Comparison of ENCODE assay signal across 11 cellular contexts in the genomic region with DNA sequence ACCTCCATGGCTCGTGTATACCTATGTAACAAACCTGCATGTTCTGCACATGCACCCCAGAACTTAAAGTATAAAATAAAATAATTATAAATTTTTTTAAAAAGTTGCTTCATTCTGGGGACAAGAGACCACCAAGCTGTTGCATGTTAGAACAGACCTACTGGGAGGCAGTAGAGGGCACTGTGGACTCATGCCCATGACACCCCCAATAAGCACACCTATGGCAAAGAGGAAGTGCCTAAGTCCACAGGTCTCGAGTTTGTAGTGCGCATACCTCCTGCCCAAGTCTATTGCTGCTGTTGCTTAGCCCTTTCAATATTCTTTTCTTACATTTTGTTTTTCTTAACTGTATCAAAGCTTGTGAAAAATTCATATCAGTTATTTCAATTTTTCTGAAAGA.
A peak's percentile ranks its signal among the peaks of the same experiment; 100 is the strongest.
DNase-seq lines count a peak whose midpoint lies in the region; ATAC-seq, FAIRE-seq and TF ChIP-seq lines count a peak whose summit lies in the region.
"Had no signal": no experiment of that assay in that cellular context is flagged by ENCODE, and none has a peak within 500 bp of the region (broad histone marks: within the 10 kb centered on the region; RNA-seq: fewer than 3 reads in every experiment).

No MANE protein-coding gene starts in this region.

- no peaks in the 10 kb centered on the region for H3K36me3 Mint-ChIP-seq in activated naive CD4-positive, alpha-beta T cell treated with anti-CD3 and anti-CD28 coated beads for 36 hours (ENCODE audit: low read depth)
- H3K36me3 Mint-ChIP-seq in stimulated activated memory B cell treated with anti-CD40 and anti-IgM and Interleukin-4, amounts not matched to agents 10 μg/mL and 1 μg/mL and 100 μg/mL, for 72 hours = no peaks in the 10 kb centered on the region
- H3K36me3 Mint-ChIP-seq: CD4-positive, CD25-positive, alpha-beta regulatory T cell had no signal

- H3K27ac ChIP-seq in IMR-90 (ENCODE audit: insufficient read depth, low read length) (no peak overlapping the region), smooth muscle cell (ENCODE audit: low read depth) (no peak overlapping the region)
- H3K27ac ChIP-seq: epithelial cell of prostate had no signal

- peak overlapping the region; percentile 27 for H3K18ac ChIP-seq in IMR-90 (ENCODE audit: low read depth, low read length)

- no peak overlapping the region for H3K4me2 ChIP-seq in IMR-90 (ENCODE audit: low read depth, low read length)
- H3K4me2 ChIP-seq in smooth muscle cell = no peak overlapping the region

- peak overlapping the region; percentile 63 for H2BK120ac ChIP-seq in IMR-90 (ENCODE audit: low read depth, low read length)

- no peaks in the 10 kb centered on the region for H3K27me3 ChIP-seq in IMR-90 (ENCODE audit: control insufficient read depth, insufficient read depth, low read length)
- no peaks in the 10 kb centered on the region for H3K27me3 ChIP-seq in bronchial epithelial cell (ENCODE audit: control insufficient read depth, insufficient read depth, low read length)
- no peaks in the 10 kb centered on the region for H3K27me3 ChIP-seq in smooth muscle cell (ENCODE audit: low read depth)

- peaks cover 0 to 5% of the 10 kb centered on the region in 2 experiments; a peak in 1 of 4 replicates for H3K79me1 ChIP-seq in IMR-90 (ENCODE audit: low read depth in 1 of 2, low read length in 2 of 2)

- FAIRE-seq in bronchial epithelial cell (lab: Jason Lieb, UNC) = no peak
- FAIRE-seq: TTC549 had no signal

- H3K4ac ChIP-seq in IMR-90 (ENCODE audit: low read depth, low read length) = peak overlapping the region; percentile 78

- H2BK5ac ChIP-seq in IMR-90 (ENCODE audit: low read depth, low read length, poor library complexity, severe bottlenecking) = no peak overlapping the region

- 0 out of 4 replicates have a peak overlapping the region, but pooled peaks of 1 of the 2 experiments have one; percentile 35 for H4K8ac ChIP-seq in IMR-90 (ENCODE audit: low read depth in 2 of 2, low read length in 2 of 2)

- no peak overlapping the region for H3K27ac Mint-ChIP-seq in activated naive CD4-positive, alpha-beta T cell treated with anti-CD3 and anti-CD28 coated beads for 36 hours
- H3K27ac Mint-ChIP-seq in stimulated activated memory B cell treated with anti-CD40 and anti-IgM and Interleukin-4, amounts not matched to agents 10 μg/mL and 1 μg/mL and 100 μg/mL, for 72 hours = no peak overlapping the region
- H3K27ac Mint-ChIP-seq: CD4-positive, CD25-positive, alpha-beta regulatory T cell had no signal

- no peaks in the 10 kb centered on the region for H3K9me3 Mint-ChIP-seq in activated naive CD4-positive, alpha-beta T cell treated with anti-CD3 and anti-CD28 coated beads for 36 hours
- no peaks in the 10 kb centered on the region for H3K9me3 Mint-ChIP-seq in stimulated activated memory B cell treated with anti-CD40 and anti-IgM and Interleukin-4, amounts not matched to agents 10 μg/mL and 1 μg/mL and 100 μg/mL, for 72 hours
- H3K9me3 Mint-ChIP-seq: CD4-positive, CD25-positive, alpha-beta regulatory T cell had no signal

- H3K14ac ChIP-seq in IMR-90 (replicated peaks; ENCODE audit: low read depth, low read length) = peak overlapping the region; percentile 37; the same call in 1 of the 2 replicates

- peaks cover 8% of the 10 kb centered on the region for H3K27me3 Mint-ChIP-seq in activated naive CD4-positive, alpha-beta T cell treated with anti-CD3 and anti-CD28 coated beads for 36 hours (ENCODE audit: low read depth)
- H3K27me3 Mint-ChIP-seq in stimulated activated memory B cell treated with anti-CD40 and anti-IgM and Interleukin-4, amounts not matched to agents 10 μg/mL and 1 μg/mL and 100 μg/mL, for 72 hours = no peaks in the 10 kb centered on the region

- in situ Hi-C loops in IMR-90 (cut with MboI; ENCODE audit: low sequenced_read_pairs) = loop anchor here (25.0 kb wide), 1 partner anchor 601 kb away; no protein-coding TSS in a partner anchor

- H2AK5ac ChIP-seq in IMR-90 (ENCODE audit: low read depth, low read length) = peak overlapping the region; percentile 88; the same call in 1 of the 2 replicates

- dilution Hi-C loops in IMR-90 (cut with HindIII; ENCODE audit: low sequenced_read_pairs, unreplicated experiment) = no loop called here

- H4K20me1 ChIP-seq in IMR-90 (ENCODE audit: insufficient read depth, low read length) (no peaks in the 10 kb centered on the region), smooth muscle cell (ENCODE audit: low read depth) (no peaks in the 10 kb centered on the region)

- CTCF ChIA-PET in activated naive CD4-positive, alpha-beta T cell treated with anti-CD3 and anti-CD28 coated beads for 36 hours (lab: Charles Lee) = no interaction called here
- CTCF ChIA-PET in IMR-90 (lab: Yijun Ruan, JAX) = no interaction called here

- ATAC-seq in IMR-90 (ENCODE audit: low read depth) = no peak
- ATAC-seq in stimulated activated memory B cell treated with anti-CD40 and anti-IgM and Interleukin-4, amounts not matched to agents 10 μg/mL and 1 μg/mL and 100 μg/mL, for 72 hours = peak; percentile 54

- H3K4me3 ChIP-seq in IMR-90 (ENCODE audit: insufficient read depth, low read depth, low read length) = no peak overlapping the region
- H3K4me3 ChIP-seq in bronchial epithelial cell (ENCODE audit: low read depth, low read length) = no peak overlapping the region
- H3K4me3 ChIP-seq in smooth muscle cell = no peak overlapping the region

- no peak for TF ChIP-seq CTCF in IMR-90 (conservative IDR thresholded peaks at IDR 0.05; ENCODE audit: low read depth, low read length)
- TF ChIP-seq CTCF in bronchial epithelial cell (IDR thresholded peaks at IDR 0.05; ENCODE audit: insufficient read depth, low read length, severe bottlenecking) = peak; percentile 13
- TF ChIP-seq CTCF in smooth muscle cell (IDR thresholded peaks at IDR 0.05; ENCODE audit: borderline replicate concordance, insufficient read depth, poor library complexity, severe bottlenecking) = no peak

- H3K9ac ChIP-seq in IMR-90 (ENCODE audit: low read depth, low read length) = no peak overlapping the region
- no peak overlapping the region for H3K9ac ChIP-seq in smooth muscle cell (ENCODE audit: low read depth)

- WGBS in IMR-90 (ENCODE audit: extremely low coverage in 2 of 2, insufficient read length in 1 of 2), 2 experiments = no CpG with 5 or more reads among the region's 3 CpGs
- 87% methylated on average over 3 of the region's 3 CpGs for WGBS in smooth muscle cell (ENCODE audit: low lambda C conversion rate)

- intact Hi-C loops in activated naive CD4-positive, alpha-beta T cell treated with anti-CD3 and anti-CD28 coated beads for 36 hours (cut with micrococcal nuclease) = loop anchor here (2.0 kb wide), 1 partner anchor 268 kb away; a partner anchor contains a TSS
- intact Hi-C loops in IMR-90 (cut with micrococcal nuclease) = no loop called here

- peak overlapping the region; percentile 78 for H2BK20ac ChIP-seq in IMR-90 (ENCODE audit: low read depth, low read length)

- no peak overlapping the region for H3K23ac ChIP-seq in IMR-90 (ENCODE audit: low read depth, low read length)

- POLR2A ChIA-PET in IMR-90 (lab: Charles Lee; ENCODE audit: unreplicated experiment) = interaction anchor here (0.6 kb wide), 1 partner anchor 43 kb away, joined by 3 read pairs; no protein-coding TSS in a partner anchor

- no peaks in the 10 kb centered on the region for H3K79me2 ChIP-seq in smooth muscle cell (ENCODE audit: low read depth)

- peak overlapping the region; percentile 38; the same call in 1 of the 2 replicates for H4K5ac ChIP-seq in IMR-90 (ENCODE audit: low read depth, low read length)

- H3K9me3 ChIP-seq in IMR-90 (ENCODE audit: control insufficient read depth, insufficient read depth, low read length) = no peaks in the 10 kb centered on the region
- H3K9me3 ChIP-seq in smooth muscle cell (replicated peaks; ENCODE audit: low read depth) = no peaks in the 10 kb centered on the region

- H3K36me3 ChIP-seq in IMR-90 (ENCODE audit: control insufficient read depth, insufficient read depth, low read length) = no peaks in the 10 kb centered on the region
- H3K36me3 ChIP-seq in bronchial epithelial cell (ENCODE audit: control insufficient read depth, insufficient read depth, low read length) = no peaks in the 10 kb centered on the region
- no peaks in the 10 kb centered on the region for H3K36me3 ChIP-seq in smooth muscle cell (ENCODE audit: low read depth)

- peak overlapping the region; percentile 92; the same call in 2 of the 3 replicates for H2BK15ac ChIP-seq in IMR-90 (ENCODE audit: low read depth, low read length)

- TF ChIP-seq RAD21 in IMR-90 (IDR thresholded peaks at IDR 0.05; ENCODE audit: low read length) = no peak

- H3K4me1 ChIP-seq in IMR-90 (ENCODE audit: control insufficient read depth, insufficient read depth, low read length) (peaks cover 17% of the 10 kb centered on the region), smooth muscle cell (ENCODE audit: low read depth) (no peaks in the 10 kb centered on the region)

- H3F3A ChIP-seq in smooth muscle cell (ENCODE audit: low read depth) = no peaks in the 10 kb centered on the region

- TF ChIP-seq POLR2A in IMR-90 (IDR thresholded peaks at IDR 0.05; ENCODE audit: low read depth, low read length) = no peak

- BruUV-seq in IMR-90 (replicated peaks; lab: Mats Ljungman, UMichigan) = no TSS peak

- peaks cover 6% of the 10 kb centered on the region for H3K9me1 ChIP-seq in IMR-90 (ENCODE audit: insufficient read depth, low read length)

- peak; percentile 5 for DNase-seq in activated naive CD4-positive, alpha-beta T cell treated with anti-CD3 and anti-CD28 coated beads for 36 hours
- DNase-seq in activated naive CD4-positive, alpha-beta T cell treated with anti-CD3 and anti-CD28 coated beads, Interleukin-2, amount 50 U/mL, for 16 hours = no peak
- no peak for DNase-seq in IMR-90
- peak; percentile 29 for DNase-seq in bronchial epithelial cell (ENCODE audit: low read depth)
- no peak for DNase-seq in cortex of kidney (lab: John Stamatoyannopoulos, UW)
- DNase-seq in smooth muscle cell (lab: John Stamatoyannopoulos, UW; ENCODE audit: unreplicated experiment) = no peak
- no peak for DNase-seq in germinal center (ENCODE audit: low spot score)
- DNase-seq: CD4-positive, CD25-positive, alpha-beta regulatory T cell had no signal

- H3K4me1 Mint-ChIP-seq in activated naive CD4-positive, alpha-beta T cell treated with anti-CD3 and anti-CD28 coated beads for 36 hours (ENCODE audit: low read depth) = no peaks in the 10 kb centered on the region
- H3K4me1 Mint-ChIP-seq in stimulated activated memory B cell treated with anti-CD40 and anti-IgM and Interleukin-4, amounts not matched to agents 10 μg/mL and 1 μg/mL and 100 μg/mL, for 72 hours = no peaks in the 10 kb centered on the region
- H3K4me1 Mint-ChIP-seq: CD4-positive, CD25-positive, alpha-beta regulatory T cell had no signal

- H3K56ac ChIP-seq in IMR-90 (ENCODE audit: extremely low read depth, insufficient read depth, low read length) = no peak overlapping the region

- no peak overlapping the region for H2AK9ac ChIP-seq in IMR-90 (replicated peaks; ENCODE audit: low read depth, low read length, poor library complexity)

- no peak overlapping the region for H3K4me3 Mint-ChIP-seq in activated naive CD4-positive, alpha-beta T cell treated with anti-CD3 and anti-CD28 coated beads for 36 hours
- no peak overlapping the region for H3K4me3 Mint-ChIP-seq in stimulated activated memory B cell treated with anti-CD40 and anti-IgM and Interleukin-4, amounts not matched to agents 10 μg/mL and 1 μg/mL and 100 μg/mL, for 72 hours
- H3K4me3 Mint-ChIP-seq: CD4-positive, CD25-positive, alpha-beta regulatory T cell had no signal

- H2AFZ ChIP-seq in IMR-90 (replicated peaks; ENCODE audit: low read length, poor library complexity) = no peak overlapping the region
- no peak overlapping the region for H2AFZ ChIP-seq in smooth muscle cell (ENCODE audit: low read depth)

- H4K91ac ChIP-seq in IMR-90 (ENCODE audit: insufficient read depth, low read depth, low read length) = 0 out of 2 replicates have a peak overlapping the region, but pooled peaks have one; percentile 57

Comparison
In these comparisons a context has a peak if more than half of its experiments do, and no peak if none do; other contexts are left out.
1. DNase-seq: peak in activated naive CD4-positive, alpha-beta T cell treated with anti-CD3 and anti-CD28 coated beads for 36 hours (single experiment) and bronchial epithelial cell (single experiment); none in activated naive CD4-positive, alpha-beta T cell treated with anti-CD3 and anti-CD28 coated beads, Interleukin-2, amount 50 U/mL, for 16 hours (single experiment), IMR-90 (single experiment), cortex of kidney (single experiment), smooth muscle cell (single experiment) and germinal center (single experiment).